ENCODE assay signal across 8 cellular contexts in the genomic region with DNA sequence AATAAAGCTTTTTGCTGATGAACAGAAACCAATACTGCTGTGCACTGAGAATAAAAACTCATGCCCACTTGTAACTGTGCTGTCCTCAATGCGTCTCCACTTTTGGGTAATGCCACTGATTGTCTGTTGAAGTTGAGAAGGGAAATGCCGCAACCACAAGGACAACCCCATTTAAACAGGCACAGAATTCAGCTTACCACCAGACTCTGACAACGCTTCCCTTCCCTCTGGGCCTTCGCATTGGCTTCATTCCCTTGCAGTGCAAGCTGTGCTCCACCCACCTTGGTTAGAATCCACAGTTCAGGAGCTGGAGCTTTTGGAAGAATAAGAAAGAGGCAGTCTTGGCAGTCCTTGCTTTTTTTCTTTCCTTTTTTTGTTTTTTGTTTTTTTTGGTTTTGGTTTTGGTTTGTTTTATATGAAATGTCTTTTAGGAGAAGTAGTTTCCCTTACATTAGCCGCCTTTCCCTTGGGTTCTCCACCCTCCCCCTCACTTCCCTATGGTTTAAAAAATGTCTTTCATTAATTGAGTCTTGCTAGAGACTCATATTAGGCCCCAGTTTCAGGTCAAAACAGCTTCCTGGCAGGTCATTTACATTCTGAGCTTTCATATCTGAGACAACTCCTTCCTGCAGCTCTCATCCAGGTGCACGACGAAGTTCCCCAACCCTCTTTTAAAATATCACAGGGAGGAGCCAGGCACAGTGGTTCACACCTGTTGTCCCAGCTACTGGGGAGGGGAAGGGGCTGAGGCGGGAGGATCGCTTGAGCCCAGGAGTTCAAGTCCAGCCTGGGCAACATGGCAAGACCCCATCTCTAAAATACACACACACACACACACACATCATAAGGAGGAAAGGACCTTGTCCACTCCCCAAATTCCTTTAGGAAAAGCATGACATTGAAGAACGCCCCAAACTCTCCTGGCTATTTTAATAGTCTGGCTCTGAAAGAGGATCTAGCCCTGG. TPM values are rescaled to one million over a fixed set of nuclear protein-coding genes. Genes with fewer than 3 reads are reported as not detected.
DNase-seq lines count a peak whose midpoint lies in the region; ATAC-seq lines count a peak whose summit lies in the region.

No MANE protein-coding gene starts in this region.

- peak overlapping the region; percentile 57 to 81 (median 67) for H3K4me2 ChIP-seq in BLaER1 treated with 17β-estradiol and CSF1 and Interleukin-3, amounts not matched to agents 10 nM and 100 nM

- peaks cover 26 to 38% (median 31%) of the 10 kb centered on the region in 10 experiments for H3K4me1 ChIP-seq in BLaER1 treated with 17β-estradiol and CSF1 and Interleukin-3, amounts not matched to agents 10 nM and 100 nM

- peaks cover 17 to 34% (median 22%) of the 10 kb centered on the region in 11 experiments for H3K36me3 ChIP-seq in BLaER1 treated with 17β-estradiol and CSF1 and Interleukin-3, amounts not matched to agents 10 nM and 100 nM
- peaks cover 54% of the 10 kb centered on the region for H3K36me3 ChIP-seq in MG63

- H3K9me3 Mint-ChIP-seq in activated naive CD8-positive, alpha-beta T cell treated with anti-CD3 and anti-CD28 coated beads, Interleukin-2, amount 50 U/mL, for 24 hours: no peaks in the 10 kb centered on the region

- peak; percentile 16 for DNase-seq in activated naive CD8-positive, alpha-beta T cell treated with anti-CD3 and anti-CD28 coated beads, Interleukin-2, amount 50 U/mL, for 24 hours
- peak; percentile 10 to 72 for DNase-seq in hippocampal formation (lab: John Stamatoyannopoulos, UW)
- peak; percentile 68 for DNase-seq in superior temporal gyrus (ENCODE audit: extremely low spot score)
- DNase-seq in MG63: no peak

- H3K9me3 ChIP-seq in BLaER1 treated with 17β-estradiol and CSF1 and Interleukin-3, amounts not matched to agents 10 nM and 100 nM (replicated peaks in 1 of 11): peaks cover 0 to 15% (median 0%) of the 10 kb centered on the region in 11 experiments; a peak in 3 of 22 replicates
- H3K9me3 ChIP-seq in MG63: no peaks in the 10 kb centered on the region

- H3K4me3 Mint-ChIP-seq in activated naive CD8-positive, alpha-beta T cell treated with anti-CD3 and anti-CD28 coated beads, Interleukin-2, amount 50 U/mL, for 24 hours: peak overlapping the region; percentile 59

- H3K36me3 Mint-ChIP-seq in activated naive CD8-positive, alpha-beta T cell treated with anti-CD3 and anti-CD28 coated beads, Interleukin-2, amount 50 U/mL, for 24 hours (ENCODE audit: low read depth): peaks cover 4% of the 10 kb centered on the region

- ATAC-seq in HG03095 (IDR thresholded peaks at IDR 0.05; ENCODE audit: unreplicated experiment): peak; percentile 70
- peak; percentile 69 for ATAC-seq in activated naive CD8-positive, alpha-beta T cell treated with anti-CD3 and anti-CD28 coated beads, Interleukin-2, amount 50 U/mL, for 24 hours
- ATAC-seq in HG03159 (IDR thresholded peaks at IDR 0.05; ENCODE audit: unreplicated experiment): no peak
- no peak for ATAC-seq in HG03039 (IDR thresholded peaks at IDR 0.05; ENCODE audit: unreplicated experiment)

- H3K27me3 Mint-ChIP-seq in activated naive CD8-positive, alpha-beta T cell treated with anti-CD3 and anti-CD28 coated beads, Interleukin-2, amount 50 U/mL, for 24 hours: no peaks in the 10 kb centered on the region

- H3K9ac ChIP-seq in BLaER1 treated with 17β-estradiol and CSF1 and Interleukin-3, amounts not matched to agents 10 nM and 100 nM: peak overlapping the region in 6 of 11 experiments; percentile 0 to 35 (median 14); a peak in 3 of 22 replicates

- peak overlapping the region; percentile 80 for H3K27ac Mint-ChIP-seq in activated naive CD8-positive, alpha-beta T cell treated with anti-CD3 and anti-CD28 coated beads, Interleukin-2, amount 50 U/mL, for 24 hours

- no peaks in the 10 kb centered on the region for H4K20me1 ChIP-seq in BLaER1 treated with 17β-estradiol and CSF1 and Interleukin-3, amounts not matched to agents 10 nM and 100 nM

- no peak overlapping the region for H3K4me3 ChIP-seq in BLaER1 treated with 17β-estradiol and CSF1 and Interleukin-3, amounts not matched to agents 10 nM and 100 nM
- H3K4me3 ChIP-seq in MG63: no peak overlapping the region

- no peaks in the 10 kb centered on the region for H3K27me3 ChIP-seq in BLaER1 treated with 17β-estradiol and CSF1 and Interleukin-3, amounts not matched to agents 10 nM and 100 nM
- no peaks in the 10 kb centered on the region for H3K27me3 ChIP-seq in MG63

- peaks cover 21% of the 10 kb centered on the region for H3K4me1 Mint-ChIP-seq in activated naive CD8-positive, alpha-beta T cell treated with anti-CD3 and anti-CD28 coated beads, Interleukin-2, amount 50 U/mL, for 24 hours

- peak overlapping the region; percentile 5 to 63 (median 49); a peak in 19 of 22 replicates for H3K27ac ChIP-seq in BLaER1 treated with 17β-estradiol and CSF1 and Interleukin-3, amounts not matched to agents 10 nM and 100 nM

RNA-seq across cellular contexts. Expression of a gene that starts 20.7 kb away (rescaled TPM):
- total RNA-seq in MG63 (2014; rRNA removed; shearing (Covaris generic); ENCODE audit: low replicate concordance): not detected in 2 replicates

RNA-seq across cellular contexts. Expression of a gene that starts 51.1 kb away (rescaled TPM):
- 2.4 and 2.5 TPM in 2 replicates for total RNA-seq in MG63 (2014; rRNA removed; shearing (Covaris generic); ENCODE audit: low replicate concordance)

RNA-seq across cellular contexts. Expression of a gene that starts 51.1 kb away (rescaled TPM):
- 50.6 and 64.0 TPM in 2 replicates for total RNA-seq in MG63 (2014; rRNA removed; shearing (Covaris generic); ENCODE audit: low replicate concordance)

Comparison
In these comparisons a context has a peak if more than half of its experiments do, and no peak if none do; other contexts are left out.
1. ATAC-seq: peak in HG03095 (single experiment) and activated naive CD8-positive, alpha-beta T cell treated with anti-CD3 and anti-CD28 coated beads, Interleukin-2, amount 50 U/mL, for 24 hours (single experiment); none in HG03159 (single experiment) and HG03039 (single experiment).